19 cellular contexts compared by ENCODE assay signal in the genomic region with DNA sequence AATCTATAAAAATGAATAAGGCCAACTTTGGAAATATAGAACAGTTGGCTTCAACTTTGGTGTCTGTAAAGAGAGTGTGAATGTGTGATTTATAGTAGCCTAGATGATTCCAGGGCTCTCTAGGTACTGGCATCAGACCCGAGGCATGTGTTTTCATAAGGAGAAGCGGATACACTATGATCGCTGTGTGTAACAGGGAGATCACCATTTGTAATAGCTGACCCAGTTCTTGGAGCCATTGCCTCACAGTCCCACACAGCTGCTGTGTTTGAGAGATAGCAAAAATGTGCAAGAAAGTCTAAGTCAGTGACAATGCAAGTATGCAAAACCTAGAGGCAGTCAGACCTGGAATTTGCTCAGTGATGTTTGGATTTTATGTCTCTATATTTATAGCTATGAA.
"Had no signal": no experiment of that assay in that cellular context is flagged by ENCODE, and none has a peak within 500 bp of the region (broad histone marks: within the 10 kb centered on the region; RNA-seq: fewer than 3 reads in every experiment).

No MANE protein-coding gene starts in this region.

- H3K36me3 ChIP-seq: ascending aorta, tibial artery had no signal

- H3K9ac ChIP-seq: SK-N-SH had no signal

- FAIRE-seq: bronchial epithelial cell, colon had no signal

- H3K27me3 Mint-ChIP-seq: activated naive CD8-positive, alpha-beta T cell treated with anti-CD3 and anti-CD28 coated beads for 36 hours had no signal

- H3K36me3 Mint-ChIP-seq: activated naive CD8-positive, alpha-beta T cell treated with anti-CD3 and anti-CD28 coated beads for 36 hours; immature natural killer cell; stimulated activated effector memory CD8-positive, alpha-beta T cell treated with anti-CD3 and anti-CD28 coated beads, Interleukin-12 subunit alpha, Interleukin-12 subunit beta, amount 100 ng/mL, for 72 hours; T-cell had no signal

- H3K4me3 ChIP-seq: ascending aorta, lung, tibial artery had no signal

- DNase-seq: activated CD4-positive, alpha-beta T cell treated with anti-CD3 and anti-CD28 coated beads, Interleukin-2, amount 50 U/mL, for 1 hour; activated CD8-positive, alpha-beta memory T cell treated with anti-CD3 and anti-CD28 coated beads for 24 hours; activated naive CD8-positive, alpha-beta T cell treated with anti-CD3 and anti-CD28 coated beads for 36 hours; foreskin melanocyte; immature natural killer cell; midbrain; SK-N-SH; stimulated activated CD4-positive, alpha-beta T cell treated with anti-CD3 and anti-CD28 coated beads, Interleukin-12 subunit alpha, Interleukin-12 subunit beta, amount 100 ng/mL, for 4 hours; stimulated activated CD4-positive, alpha-beta T cell treated with anti-CD3 and anti-CD28 coated beads, Interleukin-2, amount 100 ng/mL, for 24 hours; T-cell; T1000; tibial artery had no signal

- H3K4me1 Mint-ChIP-seq: activated naive CD8-positive, alpha-beta T cell treated with anti-CD3 and anti-CD28 coated beads for 36 hours; immature natural killer cell; stimulated activated effector memory CD8-positive, alpha-beta T cell treated with anti-CD3 and anti-CD28 coated beads, Interleukin-12 subunit alpha, Interleukin-12 subunit beta, amount 100 ng/mL, for 72 hours had no signal

- H3K4me2 ChIP-seq: SK-N-SH had no signal

- H3K9me3 Mint-ChIP-seq: activated naive CD8-positive, alpha-beta T cell treated with anti-CD3 and anti-CD28 coated beads for 36 hours; immature natural killer cell; neural crest cell; stimulated activated effector memory CD8-positive, alpha-beta T cell treated with anti-CD3 and anti-CD28 coated beads, Interleukin-12 subunit alpha, Interleukin-12 subunit beta, amount 100 ng/mL, for 72 hours; T-cell had no signal

- H3K27ac Mint-ChIP-seq: activated naive CD8-positive, alpha-beta T cell treated with anti-CD3 and anti-CD28 coated beads for 36 hours; immature natural killer cell; stimulated activated effector memory CD8-positive, alpha-beta T cell treated with anti-CD3 and anti-CD28 coated beads, Interleukin-12 subunit alpha, Interleukin-12 subunit beta, amount 100 ng/mL, for 72 hours; T-cell had no signal

- H3K27me3 ChIP-seq: ascending aorta, tibial artery had no signal

- H3K27ac ChIP-seq: tibial artery had no signal

- ATAC-seq: activated CD4-positive, CD25-positive, alpha-beta regulatory T cell treated with anti-CD3 and anti-CD28 coated beads, Interleukin-2, amount 50 U/mL, for 24 hours; stimulated activated effector memory CD8-positive, alpha-beta T cell treated with anti-CD3 and anti-CD28 coated beads, Interleukin-12 subunit alpha, Interleukin-12 subunit beta, amount 100 ng/mL, for 72 hours; T-cell had no signal

- H3K9me3 ChIP-seq: ascending aorta, SK-N-SH, tibial artery had no signal

- H3K4me3 Mint-ChIP-seq: activated naive CD8-positive, alpha-beta T cell treated with anti-CD3 and anti-CD28 coated beads for 36 hours; immature natural killer cell; neural crest cell; stimulated activated effector memory CD8-positive, alpha-beta T cell treated with anti-CD3 and anti-CD28 coated beads, Interleukin-12 subunit alpha, Interleukin-12 subunit beta, amount 100 ng/mL, for 72 hours; T-cell had no signal
